ENCODE assay signal across 18 cellular contexts in genomic region chrX:1106478-1107210, GRCh38.
"Had no signal": no experiment of that assay in that cellular context is flagged by ENCODE, and none has a peak within 500 bp of the region (broad histone marks: within the 10 kb centered on the region; RNA-seq: fewer than 3 reads in every experiment).

No MANE protein-coding gene starts in this region.

- H3K27me3 ChIP-seq: brain microvascular endothelial cell had no signal

- DNase-seq: activated CD4-positive, alpha-beta memory T cell treated with anti-CD3 and anti-CD28 coated beads for 36 hours; activated CD8-positive, alpha-beta memory T cell treated with anti-CD3 and anti-CD28 coated beads, Interleukin-2, amount 10 ng/mL, durations not matched to agents 7 days and 5 days; activated naive CD4-positive, alpha-beta T cell; activated T-cell treated with anti-CD3 and anti-CD28 coated beads, Interleukin-2, amount 50 U/mL, for 1 hour; brain microvascular endothelial cell; central memory CD4-positive, alpha-beta T cell; erythroblast; hypothalamus; kidney; midbrain; psoas muscle; right cardiac atrium; stimulated activated CD4-positive, alpha-beta T cell treated with anti-CD3 and anti-CD28 coated beads, Interleukin-2, amount 100 ng/mL, for 24 hours; stimulated activated naive CD4-positive, alpha-beta T cell treated with Interleukin-2 at 50 U/mL for 16 hours; T-helper 2 cell had no signal

- H3K4me3 ChIP-seq: lung, psoas muscle, tibial nerve had no signal

- H3K9me3 ChIP-seq: psoas muscle, tibial nerve had no signal

- H3K27ac ChIP-seq: brain microvascular endothelial cell, psoas muscle, tibial nerve, VCaP had no signal

- H3K4me1 ChIP-seq: psoas muscle, tibial nerve had no signal

- H3K36me3 ChIP-seq: brain microvascular endothelial cell, tibial nerve had no signal
